Comparison of ENCODE assay signal across 9 cellular contexts in the genomic region with DNA sequence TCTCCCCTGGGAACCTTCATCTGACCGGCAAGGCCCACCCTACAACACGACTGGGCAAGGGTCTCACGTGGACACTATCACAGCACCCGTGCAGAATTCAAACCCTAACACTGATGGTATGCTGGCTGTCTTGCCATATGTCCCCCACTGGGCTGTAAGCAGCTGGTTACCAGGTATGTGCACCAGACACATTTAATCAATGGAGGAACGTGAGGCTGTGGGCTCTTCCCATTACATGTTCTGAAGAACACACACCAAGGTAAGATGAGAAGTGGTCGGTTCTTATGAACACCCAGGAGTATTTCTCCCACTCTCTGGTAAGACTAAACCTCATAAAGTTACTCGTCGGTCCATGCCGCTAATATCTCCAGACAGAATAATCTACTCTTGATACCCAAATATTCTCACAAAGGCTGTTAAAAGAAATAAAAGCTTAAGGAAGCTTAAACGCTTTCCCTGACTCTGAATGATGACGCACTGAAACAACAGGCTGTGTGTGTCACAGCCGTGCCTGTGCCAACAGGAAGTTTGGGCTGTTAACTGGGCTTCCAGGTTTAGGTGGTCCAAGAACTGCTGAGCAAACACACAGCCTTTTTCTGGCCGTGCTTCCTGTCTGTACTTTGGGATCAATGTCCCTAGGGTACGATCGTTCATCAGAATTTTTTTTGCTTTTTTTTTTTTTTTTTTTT.
DNase-seq lines count a peak whose midpoint lies in the region; ATAC-seq and TF ChIP-seq lines count a peak whose summit lies in the region.
"Had no signal": no experiment of that assay in that cellular context is flagged by ENCODE, and none has a peak within 500 bp of the region (broad histone marks: within the 10 kb centered on the region; RNA-seq: fewer than 3 reads in every experiment).

No MANE protein-coding gene starts in this region.

- TF ChIP-seq CTCF in colonic mucosa (IDR thresholded peaks at IDR 0.05): no peak
- no peak for TF ChIP-seq CTCF in left lung (IDR thresholded peaks at IDR 0.05)
- no peak for TF ChIP-seq CTCF in thoracic aorta (IDR thresholded peaks at IDR 0.05)

- no peaks in the 10 kb centered on the region for H3K27me3 ChIP-seq in MG63
- H3K27me3 ChIP-seq in colonic mucosa: no peaks in the 10 kb centered on the region
- H3K27me3 ChIP-seq in left lung: no peaks in the 10 kb centered on the region
- H3K27me3 ChIP-seq in thoracic aorta (replicated peaks; ENCODE audit: insufficient read depth): no peaks in the 10 kb centered on the region

- no peaks in the 10 kb centered on the region for H3K4me1 ChIP-seq in colonic mucosa
- peaks cover 0 to 4% of the 10 kb centered on the region in 2 donors for H3K4me1 ChIP-seq in left lung
- H3K4me1 ChIP-seq in thoracic aorta (ENCODE audit: control insufficient read depth in 1 of 2, low read depth in 2 of 2): peaks cover 13 to 14% of the 10 kb centered on the region in 2 donors

- H3K4me3 ChIP-seq in MG63 (no peak overlapping the region), colonic mucosa (no peak overlapping the region), left lung (no peak overlapping the region), thoracic aorta (peak overlapping the region; percentile 49)

- H3K36me3 ChIP-seq in MG63: no peaks in the 10 kb centered on the region
- no peaks in the 10 kb centered on the region for H3K36me3 ChIP-seq in colonic mucosa
- peaks cover 0 to 8% of the 10 kb centered on the region in 2 donors for H3K36me3 ChIP-seq in left lung
- H3K36me3 ChIP-seq in thoracic aorta: no peaks in the 10 kb centered on the region

- peak overlapping the region in 1 of 2 donors; percentile 1 for H3K9ac ChIP-seq in colonic mucosa (ENCODE audit: low read depth in 2 of 2, low read length in 2 of 2)

- peak overlapping the region; percentile 30 for H3K27ac ChIP-seq in colonic mucosa
- peak overlapping the region in 1 of 2 donors; percentile 50 for H3K27ac ChIP-seq in left lung
- H3K27ac ChIP-seq in thoracic aorta: peak overlapping the region; percentile 58 to 79

- no peaks in the 10 kb centered on the region for H3K9me3 ChIP-seq in MG63
- no peaks in the 10 kb centered on the region for H3K9me3 ChIP-seq in colonic mucosa
- H3K9me3 ChIP-seq in left lung: no peaks in the 10 kb centered on the region
- no peaks in the 10 kb centered on the region for H3K9me3 ChIP-seq in thoracic aorta

- DNase-seq in MG63 (peak; percentile 76), colonic mucosa (peak; percentile 72), left lung (no peak), thoracic aorta (ENCODE audit: low spot score) (peak; percentile 63), NCI-H748 treated with DMSO at 0.1 percent for 48 hours (lab: John Stamatoyannopoulos, UW) (no peak), DMS53 (lab: John Stamatoyannopoulos, UW) (no peak), T-helper 9 cell (no peak)
- no peak for DNase-seq in activated CD4-positive, alpha-beta T cell treated with anti-CD3 and anti-CD28 coated beads, Interleukin-2, amount 50 U/mL, for 48 hours
- DNase-seq: activated naive CD4-positive, alpha-beta T cell treated with anti-CD3 and anti-CD28 coated beads for 36 hours had no signal

- intact Hi-C loops in colonic mucosa (cut with DNase I) (no loop called here), left lung (cut with DNase I) (no loop called here)

- peak; percentile 54 for ATAC-seq in left lung
- ATAC-seq in thoracic aorta (ENCODE audit: insufficient number of reproducible peaks, low FRiP score, low read depth): peak; percentile 88

Comparison
In these comparisons a context has a peak if more than half of its experiments do, and no peak if none do; other contexts are left out.
1. DNase-seq: peak in MG63 (single experiment), colonic mucosa (single experiment) and thoracic aorta (single experiment); none in left lung (0 of 2), NCI-H748 treated with DMSO at 0.1 percent for 48 hours (single experiment), DMS53 (single experiment), activated CD4-positive, alpha-beta T cell treated with anti-CD3 and anti-CD28 coated beads, Interleukin-2, amount 50 U/mL, for 48 hours (0 of 2) and T-helper 9 cell (single experiment).